ENCODE assay signal across 1 cellular context in the genomic region with DNA sequence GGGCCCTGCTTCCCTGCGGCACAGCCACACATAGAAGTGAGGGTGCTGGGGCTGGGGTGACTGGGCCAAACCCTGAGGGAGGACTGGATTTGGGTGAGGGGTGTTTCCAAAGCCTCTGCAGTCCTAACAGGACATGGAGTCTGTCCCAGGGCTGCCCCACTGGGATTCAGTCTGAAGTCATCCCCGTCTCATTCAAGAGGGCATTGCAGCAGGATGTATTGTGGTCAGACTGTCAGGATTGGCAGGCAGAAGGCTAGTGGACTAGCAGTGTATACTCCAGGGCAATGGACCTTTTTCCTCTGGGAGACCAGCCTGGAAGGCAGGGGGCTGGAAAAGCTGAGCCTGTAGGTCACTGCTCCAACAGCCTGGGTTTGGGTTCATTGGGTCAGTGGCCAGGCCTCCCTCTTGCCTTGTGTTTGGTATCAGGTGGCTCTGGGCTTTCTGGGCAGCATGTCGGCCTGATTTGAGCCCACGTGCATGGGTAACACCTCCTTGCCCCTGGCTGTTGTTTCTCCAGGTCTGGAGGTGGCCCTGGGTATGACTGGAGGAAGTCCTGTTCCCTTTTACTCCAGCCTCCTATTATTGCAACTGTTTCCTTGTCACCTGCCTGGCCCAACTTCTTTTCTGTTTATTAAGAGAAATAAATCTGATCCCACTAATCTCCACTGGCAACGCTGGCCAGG.
TF ChIP-seq lines count a peak whose summit lies in the region.

No MANE protein-coding gene starts in this region.

TF ChIP-seq in H1, 55 proteins besides CTCF, POLR2A, EP300 and RAD21:
- TF ChIP-seq, protein P1, sequence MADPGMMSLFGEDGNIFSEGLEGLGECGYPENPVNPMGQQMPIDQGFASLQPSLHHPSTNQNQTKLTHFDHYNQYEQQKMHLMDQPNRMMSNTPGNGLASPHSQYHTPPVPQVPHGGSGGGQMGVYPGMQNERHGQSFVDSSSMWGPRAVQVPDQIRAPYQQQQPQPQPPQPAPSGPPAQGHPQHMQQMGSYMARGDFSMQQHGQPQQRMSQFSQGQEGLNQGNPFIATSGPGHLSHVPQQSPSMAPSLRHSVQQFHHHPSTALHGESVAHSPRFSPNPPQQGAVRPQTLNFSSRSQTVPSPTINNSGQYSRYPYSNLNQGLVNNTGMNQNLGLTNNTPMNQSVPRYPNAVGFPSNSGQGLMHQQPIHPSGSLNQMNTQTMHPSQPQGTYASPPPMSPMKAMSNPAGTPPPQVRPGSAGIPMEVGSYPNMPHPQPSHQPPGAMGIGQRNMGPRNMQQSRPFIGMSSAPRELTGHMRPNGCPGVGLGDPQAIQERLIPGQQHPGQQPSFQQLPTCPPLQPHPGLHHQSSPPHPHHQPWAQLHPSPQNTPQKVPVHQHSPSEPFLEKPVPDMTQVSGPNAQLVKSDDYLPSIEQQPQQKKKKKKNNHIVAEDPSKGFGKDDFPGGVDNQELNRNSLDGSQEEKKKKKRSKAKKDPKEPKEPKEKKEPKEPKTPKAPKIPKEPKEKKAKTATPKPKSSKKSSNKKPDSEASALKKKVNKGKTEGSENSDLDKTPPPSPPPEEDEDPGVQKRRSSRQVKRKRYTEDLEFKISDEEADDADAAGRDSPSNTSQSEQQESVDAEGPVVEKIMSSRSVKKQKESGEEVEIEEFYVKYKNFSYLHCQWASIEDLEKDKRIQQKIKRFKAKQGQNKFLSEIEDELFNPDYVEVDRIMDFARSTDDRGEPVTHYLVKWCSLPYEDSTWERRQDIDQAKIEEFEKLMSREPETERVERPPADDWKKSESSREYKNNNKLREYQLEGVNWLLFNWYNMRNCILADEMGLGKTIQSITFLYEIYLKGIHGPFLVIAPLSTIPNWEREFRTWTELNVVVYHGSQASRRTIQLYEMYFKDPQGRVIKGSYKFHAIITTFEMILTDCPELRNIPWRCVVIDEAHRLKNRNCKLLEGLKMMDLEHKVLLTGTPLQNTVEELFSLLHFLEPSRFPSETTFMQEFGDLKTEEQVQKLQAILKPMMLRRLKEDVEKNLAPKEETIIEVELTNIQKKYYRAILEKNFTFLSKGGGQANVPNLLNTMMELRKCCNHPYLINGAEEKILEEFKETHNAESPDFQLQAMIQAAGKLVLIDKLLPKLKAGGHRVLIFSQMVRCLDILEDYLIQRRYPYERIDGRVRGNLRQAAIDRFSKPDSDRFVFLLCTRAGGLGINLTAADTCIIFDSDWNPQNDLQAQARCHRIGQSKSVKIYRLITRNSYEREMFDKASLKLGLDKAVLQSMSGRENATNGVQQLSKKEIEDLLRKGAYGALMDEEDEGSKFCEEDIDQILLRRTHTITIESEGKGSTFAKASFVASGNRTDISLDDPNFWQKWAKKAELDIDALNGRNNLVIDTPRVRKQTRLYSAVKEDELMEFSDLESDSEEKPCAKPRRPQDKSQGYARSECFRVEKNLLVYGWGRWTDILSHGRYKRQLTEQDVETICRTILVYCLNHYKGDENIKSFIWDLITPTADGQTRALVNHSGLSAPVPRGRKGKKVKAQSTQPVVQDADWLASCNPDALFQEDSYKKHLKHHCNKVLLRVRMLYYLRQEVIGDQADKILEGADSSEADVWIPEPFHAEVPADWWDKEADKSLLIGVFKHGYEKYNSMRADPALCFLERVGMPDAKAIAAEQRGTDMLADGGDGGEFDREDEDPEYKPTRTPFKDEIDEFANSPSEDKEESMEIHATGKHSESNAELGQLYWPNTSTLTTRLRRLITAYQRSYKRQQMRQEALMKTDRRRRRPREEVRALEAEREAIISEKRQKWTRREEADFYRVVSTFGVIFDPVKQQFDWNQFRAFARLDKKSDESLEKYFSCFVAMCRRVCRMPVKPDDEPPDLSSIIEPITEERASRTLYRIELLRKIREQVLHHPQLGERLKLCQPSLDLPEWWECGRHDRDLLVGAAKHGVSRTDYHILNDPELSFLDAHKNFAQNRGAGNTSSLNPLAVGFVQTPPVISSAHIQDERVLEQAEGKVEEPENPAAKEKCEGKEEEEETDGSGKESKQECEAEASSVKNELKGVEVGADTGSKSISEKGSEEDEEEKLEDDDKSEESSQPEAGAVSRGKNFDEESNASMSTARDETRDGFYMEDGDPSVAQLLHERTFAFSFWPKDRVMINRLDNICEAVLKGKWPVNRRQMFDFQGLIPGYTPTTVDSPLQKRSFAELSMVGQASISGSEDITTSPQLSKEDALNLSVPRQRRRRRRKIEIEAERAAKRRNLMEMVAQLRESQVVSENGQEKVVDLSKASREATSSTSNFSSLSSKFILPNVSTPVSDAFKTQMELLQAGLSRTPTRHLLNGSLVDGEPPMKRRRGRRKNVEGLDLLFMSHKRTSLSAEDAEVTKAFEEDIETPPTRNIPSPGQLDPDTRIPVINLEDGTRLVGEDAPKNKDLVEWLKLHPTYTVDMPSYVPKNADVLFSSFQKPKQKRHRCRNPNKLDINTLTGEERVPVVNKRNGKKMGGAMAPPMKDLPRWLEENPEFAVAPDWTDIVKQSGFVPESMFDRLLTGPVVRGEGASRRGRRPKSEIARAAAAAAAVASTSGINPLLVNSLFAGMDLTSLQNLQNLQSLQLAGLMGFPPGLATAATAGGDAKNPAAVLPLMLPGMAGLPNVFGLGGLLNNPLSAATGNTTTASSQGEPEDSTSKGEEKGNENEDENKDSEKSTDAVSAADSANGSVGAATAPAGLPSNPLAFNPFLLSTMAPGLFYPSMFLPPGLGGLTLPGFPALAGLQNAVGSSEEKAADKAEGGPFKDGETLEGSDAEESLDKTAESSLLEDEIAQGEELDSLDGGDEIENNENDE (IDR thresholded peaks at IDR 0.05; ENCODE audit: insufficient replicate concordance, low read length), result no peak
